ENCODE assay signal across 14 cellular contexts in the genomic region with DNA sequence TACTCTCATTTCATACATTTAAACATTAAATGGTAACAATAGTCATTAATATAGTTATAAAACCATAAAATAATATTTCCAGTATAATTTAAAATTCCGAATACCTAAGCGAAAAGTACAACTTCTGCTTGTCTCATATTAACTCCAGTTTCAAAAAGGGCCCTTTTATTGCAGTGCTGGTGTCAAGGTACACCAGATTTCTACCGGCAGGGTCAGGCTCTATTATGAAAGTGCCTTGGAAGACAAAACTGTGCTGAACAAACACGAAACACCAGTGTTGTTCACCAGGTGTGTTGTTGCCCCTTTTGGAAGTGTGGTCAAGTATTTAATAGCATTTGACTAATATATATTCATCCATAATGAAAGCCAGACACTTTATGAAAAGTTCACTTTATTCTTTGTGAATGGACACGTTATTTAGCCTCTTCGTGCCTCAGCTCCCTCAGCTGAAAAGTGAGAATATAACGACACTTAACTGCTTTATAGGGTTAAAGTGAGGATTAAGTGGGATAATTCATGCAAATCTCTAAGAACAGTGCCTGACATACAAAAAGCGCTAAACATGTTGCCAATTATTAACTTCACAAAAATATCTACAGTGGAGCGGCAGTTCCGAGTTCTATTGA. TPM values are rescaled to one million over a fixed set of nuclear protein-coding genes. Genes with fewer than 3 reads are reported as not detected.
A peak's percentile ranks its signal among the peaks of the same experiment; 100 is the strongest.
DNase-seq lines count a peak whose midpoint lies in the region; ATAC-seq and TF ChIP-seq lines count a peak whose summit lies in the region.
"Had no signal": no experiment of that assay in that cellular context is flagged by ENCODE, and none has a peak within 500 bp of the region (broad histone marks: within the 10 kb centered on the region; RNA-seq: fewer than 3 reads in every experiment).

No MANE protein-coding gene starts in this region.

- CTCF ChIA-PET in PC-3 (lab: Charles Lee): no interaction called here

- POLR2A ChIA-PET in PC-3 (lab: Charles Lee; ENCODE audit: unreplicated experiment): no interaction called here

- H3K9ac ChIP-seq in PC-3 (ENCODE audit: low read length) (no peak overlapping the region), parathyroid adenoma (no peak overlapping the region)

- DNase-seq in activated T-cell treated with anti-CD3 and anti-CD28 coated beads, Interleukin-2, amount 50 U/mL, for 4 hours: no peak
- DNase-seq in activated T-cell treated with anti-CD3 and anti-CD28 coated beads for 4 hours: no peak
- DNase-seq in PC-3: no peak
- DNase-seq in glutamatergic neuron: no peak
- no peak for DNase-seq in kidney tubule cell (ENCODE audit: low spot score)
- DNase-seq in sciatic nerve (ENCODE audit: low spot score): no peak
- no peak for DNase-seq in DMS79 (lab: John Stamatoyannopoulos, UW)
- DNase-seq: activated CD4-positive, alpha-beta T cell treated with anti-CD3 and anti-CD28 coated beads, Interleukin-2, amount 50 U/mL, for 1 hour; cortex of kidney; mesenchymal stem cell; stimulated activated CD8-positive, alpha-beta memory T cell treated with anti-CD3 and anti-CD28 coated beads, Interleukin-4, amount 100 ng/mL, for 48 hours had no signal

- BruUV-seq in PC-3 (replicated peaks; lab: Mats Ljungman, UMichigan): no TSS peak

- H3K4me2 ChIP-seq in PC-3 (ENCODE audit: low read length) (peak overlapping the region; percentile 91; the same call in 1 of the 2 replicates), parathyroid adenoma (ENCODE audit: low read length) (no peak overlapping the region)

- no peak for TF ChIP-seq CTCF in PC-3 (conservative IDR thresholded peaks at IDR 0.05; ENCODE audit: low read depth, low read length)
- no peak for TF ChIP-seq CTCF in glutamatergic neuron (IDR thresholded peaks at IDR 0.05; ENCODE audit: partially characterized antibody, unreplicated experiment)
- TF ChIP-seq CTCF in parathyroid adenoma (IDR thresholded peaks at IDR 0.05): no peak

- H3K9me3 ChIP-seq in PC-3 (ENCODE audit: low read length) (no peaks in the 10 kb centered on the region), parathyroid adenoma (ENCODE audit: control insufficient read depth, low read length) (no peaks in the 10 kb centered on the region)

- H3K36me3 ChIP-seq in PC-3 (ENCODE audit: low read depth, low read length) (no peaks in the 10 kb centered on the region), parathyroid adenoma (ENCODE audit: control insufficient read depth, insufficient read depth, low read length) (no peaks in the 10 kb centered on the region)
- H3K36me3 ChIP-seq: uterus had no signal

- H3K36me3 Mint-ChIP-seq in activated T-cell treated with anti-CD3 and anti-CD28 coated beads, Interleukin-2, amount 50 U/mL, for 4 hours (ENCODE audit: insufficient read depth): no peaks in the 10 kb centered on the region
- H3K36me3 Mint-ChIP-seq in glutamatergic neuron (ENCODE audit: unreplicated experiment): peaks cover 10% of the 10 kb centered on the region

- H3K27ac ChIP-seq in PC-3 (ENCODE audit: low read length) (no peak overlapping the region), parathyroid adenoma (peak overlapping the region; percentile 80)
- H3K27ac ChIP-seq: HL-60 had no signal

- no peaks in the 10 kb centered on the region for H3K9me2 ChIP-seq in PC-3 (replicated peaks; ENCODE audit: low read length)

- peaks cover 17% of the 10 kb centered on the region for H3K4me1 ChIP-seq in PC-3 (ENCODE audit: insufficient read depth, low read length)
- peaks cover 5% of the 10 kb centered on the region for H3K4me1 ChIP-seq in parathyroid adenoma
- H3K4me1 ChIP-seq: uterus had no signal

- ATAC-seq in activated T-cell treated with anti-CD3 and anti-CD28 coated beads, Interleukin-2, amount 50 U/mL, for 4 hours: no peak
- ATAC-seq in PC-3 (no peak), sciatic nerve (no peak)

- H3K79me2 ChIP-seq in PC-3 (ENCODE audit: low read length) (peaks cover 35% of the 10 kb centered on the region), parathyroid adenoma (no peaks in the 10 kb centered on the region)

- H2AFZ ChIP-seq in PC-3 (ENCODE audit: low read length) (peak overlapping the region; percentile 90; the same call in 1 of the 2 replicates), parathyroid adenoma (peak overlapping the region; percentile 81)

- H3K27me3 Mint-ChIP-seq in activated T-cell treated with anti-CD3 and anti-CD28 coated beads, Interleukin-2, amount 50 U/mL, for 4 hours (ENCODE audit: low read depth): peaks cover 68% of the 10 kb centered on the region
- H3K27me3 Mint-ChIP-seq in glutamatergic neuron (ENCODE audit: unreplicated experiment): peaks cover 6% of the 10 kb centered on the region

- H3K4me3 Mint-ChIP-seq in activated T-cell treated with anti-CD3 and anti-CD28 coated beads, Interleukin-2, amount 50 U/mL, for 4 hours: peak overlapping the region; percentile 70
- peak overlapping the region; percentile 87 for H3K4me3 Mint-ChIP-seq in glutamatergic neuron (ENCODE audit: unreplicated experiment)

- peaks cover 26% of the 10 kb centered on the region for H3K9me3 Mint-ChIP-seq in activated T-cell treated with anti-CD3 and anti-CD28 coated beads, Interleukin-2, amount 50 U/mL, for 4 hours
- H3K9me3 Mint-ChIP-seq in glutamatergic neuron (ENCODE audit: unreplicated experiment): peaks cover 14% of the 10 kb centered on the region

- H4K20me1 ChIP-seq in PC-3 (ENCODE audit: low read length): no peaks in the 10 kb centered on the region

- intact Hi-C loops in PC-3 (cut with micrococcal nuclease) (no loop called here), sciatic nerve (cut with DNase I) (no loop called here)

- H3K27ac Mint-ChIP-seq in glutamatergic neuron (ENCODE audit: unreplicated experiment): no peak overlapping the region

- peaks cover 15% of the 10 kb centered on the region for H3K4me1 Mint-ChIP-seq in activated T-cell treated with anti-CD3 and anti-CD28 coated beads, Interleukin-2, amount 50 U/mL, for 4 hours (ENCODE audit: low read depth)
- peaks cover 10% of the 10 kb centered on the region for H3K4me1 Mint-ChIP-seq in glutamatergic neuron (ENCODE audit: low read depth, unreplicated experiment)

- peak overlapping the region; percentile 89; the same call in 1 of the 2 replicates for H3K4me3 ChIP-seq in PC-3 (ENCODE audit: low read length)
- peak overlapping the region; percentile 48 for H3K4me3 ChIP-seq in parathyroid adenoma (ENCODE audit: low read depth, low read length)

- no peaks in the 10 kb centered on the region for H3F3A ChIP-seq in PC-3 (ENCODE audit: low read length, unreplicated experiment)

- H3K27me3 ChIP-seq in PC-3 (ENCODE audit: low read length) (no peaks in the 10 kb centered on the region), parathyroid adenoma (ENCODE audit: control insufficient read depth, insufficient read depth, low read length) (no peaks in the 10 kb centered on the region)

RNA-seq across cellular contexts. Expression of gene GNS, which starts 20.3 kb away (rescaled TPM):
- 10 to 100 TPM; 15.7 to 17.2 (median 16.0) TPM for total RNA-seq in activated T-cell treated with anti-CD3 and anti-CD28 coated beads, Interleukin-2, amount 50 U/mL, for 4 hours
- total RNA-seq in PC-3 (2014; rRNA removed): 55.1 TPM in 2 replicates
- total RNA-seq in glutamatergic neuron (ENCODE audit: unreplicated experiment): 145 TPM
- total RNA-seq in sciatic nerve: 82.8 TPM

RNA-seq across cellular contexts. Expression of gene TBC1D30, which starts 45.0 kb away (rescaled TPM):
- total RNA-seq in activated T-cell treated with anti-CD3 and anti-CD28 coated beads, Interleukin-2, amount 50 U/mL, for 4 hours: under 1 TPM; 0.24 to 0.81 (median 0.47) TPM
- total RNA-seq in PC-3 (2014; rRNA removed) (16.8 and 36.1 TPM in 2 replicates), glutamatergic neuron (ENCODE audit: unreplicated experiment) (15.2 TPM), sciatic nerve (6.2 TPM)
